Comparison of ENCODE assay signal across 21 cellular contexts in the genomic region with DNA sequence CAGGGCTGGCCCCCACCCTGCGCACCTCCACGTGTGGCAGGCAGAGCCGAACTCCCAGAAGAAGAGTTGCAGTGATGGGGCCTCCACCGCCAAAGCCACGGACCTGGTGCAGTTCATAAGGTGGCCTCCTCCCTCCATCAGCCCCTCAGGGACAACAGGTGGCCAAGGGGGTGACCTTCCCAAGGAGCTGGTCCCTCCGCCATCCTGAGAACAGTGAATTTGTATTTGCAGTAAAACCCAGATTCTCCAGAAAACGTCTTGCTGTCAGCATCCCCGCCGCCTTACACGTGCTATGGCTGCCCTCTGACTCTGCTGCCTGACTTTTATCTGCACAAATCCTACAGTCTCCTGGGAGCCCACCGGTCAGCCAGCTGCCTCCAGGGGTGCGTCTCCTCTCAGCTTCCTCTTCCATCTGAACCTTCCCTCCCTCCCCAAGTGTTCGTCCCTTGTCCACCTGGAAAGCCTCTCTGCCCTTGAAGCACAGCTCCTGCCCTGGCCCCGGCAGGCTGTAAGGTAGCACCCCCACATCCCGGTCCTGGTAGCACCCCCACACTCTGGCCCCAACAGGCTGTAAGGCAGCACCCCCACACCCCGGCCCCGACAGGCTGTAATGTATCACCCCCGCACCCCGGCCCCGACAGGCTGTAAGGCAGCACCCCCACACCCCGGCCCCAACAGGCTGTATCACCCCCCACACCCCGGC.
DNase-seq lines count a peak whose midpoint lies in the region; ATAC-seq and TF ChIP-seq lines count a peak whose summit lies in the region.
"Had no signal": no experiment of that assay in that cellular context is flagged by ENCODE, and none has a peak within 500 bp of the region (broad histone marks: within the 10 kb centered on the region; RNA-seq: fewer than 3 reads in every experiment).

No MANE protein-coding gene starts in this region.

- intact Hi-C loops in CD14-positive monocyte (cut with micrococcal nuclease): no loop called here
- intact Hi-C loops in left lung (cut with DNase I): no loop called here
- intact Hi-C loops in sciatic nerve (cut with DNase I): no loop called here

- H2AFZ ChIP-seq in H9 (ENCODE audit: low read length): no peak overlapping the region

- no peak overlapping the region for H3K9ac ChIP-seq in H9 (ENCODE audit: extremely low read depth, insufficient read length, low read length)
- H3K9ac ChIP-seq: BLaER1 treated with 17β-estradiol and CSF1 and Interleukin-3, amounts not matched to agents 10 nM and 100 nM had no signal

- H2AK5ac ChIP-seq in H9 (ENCODE audit: insufficient read length, low read length): no peak overlapping the region

- no peak overlapping the region for H3K18ac ChIP-seq in H9 (ENCODE audit: insufficient read length, low read depth, low read length)

- H3K4me3 ChIP-seq in left lung: no peak overlapping the region
- H3K4me3 ChIP-seq: BLaER1 treated with 17β-estradiol and CSF1 and Interleukin-3, amounts not matched to agents 10 nM and 100 nM; SJSA1 had no signal

- no peaks in the 10 kb centered on the region for H3K23me2 ChIP-seq in H9 (ENCODE audit: insufficient read length, low read depth, low read length, poor library complexity, severe bottlenecking)

- peak; percentile 27 for DNase-seq in CD14-positive monocyte (ENCODE audit: low spot score)
- peak; percentile 19 for DNase-seq in H9
- DNase-seq in left lung: peak; percentile 16 to 58
- DNase-seq in sciatic nerve (ENCODE audit: low spot score): peak; percentile 39
- no peak for DNase-seq in NCI-H526 treated with DMSO at 0.1 percent for 48 hours (lab: John Stamatoyannopoulos, UW)
- DNase-seq in DMS114 treated with DMSO at 0.1 percent for 48 hours (lab: John Stamatoyannopoulos, UW; ENCODE audit: unreplicated experiment): no peak
- no peak for DNase-seq in caudate nucleus (lab: John Stamatoyannopoulos, UW)
- DNase-seq: DMS79, GOT3, HFFc6, Karpas-422, NCI-H1436, NCI-H1930, NCI-H226, NCI-H524, PC-3, RPMI8226 had no signal

- no peaks in the 10 kb centered on the region for H3K9me3 ChIP-seq in H9 (ENCODE audit: control insufficient read depth, low read depth, low read length)
- H3K9me3 ChIP-seq in left lung: no peaks in the 10 kb centered on the region

- no peak overlapping the region for H3K56ac ChIP-seq in H9 (ENCODE audit: insufficient read length, low read depth, low read length)

- H2BK15ac ChIP-seq in H9 (ENCODE audit: low read depth, low read length): no peak overlapping the region

- no CpG with 5 or more reads among the region's 22 CpGs for WGBS in H9 (ENCODE audit: extremely low coverage, insufficient read length, low lambda C conversion rate)

- no peak overlapping the region for H3T11ph ChIP-seq in H9 (ENCODE audit: low read length)

- ATAC-seq in left lung (no peak), sciatic nerve (no peak)
- ATAC-seq: PC-3 had no signal

- H3K4me1 ChIP-seq in H9 (ENCODE audit: insufficient read depth, low read length) (no peaks in the 10 kb centered on the region; the same call in 1 of the 2 replicates), left lung (no peaks in the 10 kb centered on the region)
- H3K4me1 ChIP-seq: SJSA1 had no signal

- H3K4me3 Mint-ChIP-seq in CD14-positive monocyte (no peak overlapping the region), H9 (no peak overlapping the region)
- H3K4me3 Mint-ChIP-seq: CD8-positive, alpha-beta memory T cell; HFFc6 had no signal

- H3K4me1 Mint-ChIP-seq in CD14-positive monocyte (no peaks in the 10 kb centered on the region), H9 (peaks cover 23 to 26% of the 10 kb centered on the region in 2 experiments)
- H3K4me1 Mint-ChIP-seq: CD8-positive, alpha-beta memory T cell had no signal

- no peak overlapping the region for H4K5ac ChIP-seq in H9 (ENCODE audit: insufficient read length, low read depth, low read length)

- H3K27ac ChIP-seq in H9 (ENCODE audit: insufficient read length, low read depth, low read length) (no peak overlapping the region), left lung (no peak overlapping the region), caudate nucleus (ENCODE audit: low read depth, low read length) (no peak overlapping the region)
- H3K27ac ChIP-seq: BLaER1 treated with 17β-estradiol and CSF1 and Interleukin-3, amounts not matched to agents 10 nM and 100 nM; HL-60; SJSA1 had no signal

- no peak overlapping the region for H4K8ac ChIP-seq in H9 (replicated peaks; ENCODE audit: insufficient read length, low read depth, low read length)

- peak overlapping the region in 1 of 7 donors; percentile 57 for H3K27ac Mint-ChIP-seq in CD14-positive monocyte
- H3K27ac Mint-ChIP-seq in H9: no peak overlapping the region
- H3K27ac Mint-ChIP-seq: CD8-positive, alpha-beta memory T cell; HFFc6 had no signal

- no peak overlapping the region for H2BK120ac ChIP-seq in H9 (ENCODE audit: low read depth, low read length, poor library complexity, severe bottlenecking)

- no peak overlapping the region for H2BK12ac ChIP-seq in H9 (ENCODE audit: insufficient read length, low read depth, low read length)

- H3K36me3 ChIP-seq in left lung: no peaks in the 10 kb centered on the region
- H3K36me3 ChIP-seq: BLaER1 treated with 17β-estradiol and CSF1 and Interleukin-3, amounts not matched to agents 10 nM and 100 nM; SJSA1 had no signal

- no peak overlapping the region for H4K91ac ChIP-seq in H9 (ENCODE audit: insufficient read length, low read depth, low read length)

- H2BK20ac ChIP-seq in H9 (ENCODE audit: low read depth, low read length, poor library complexity, severe bottlenecking): no peak overlapping the region

- H3K79me2 ChIP-seq in H9 (ENCODE audit: insufficient read depth, low read length): no peaks in the 10 kb centered on the region

- TF ChIP-seq CTCF in CD14-positive monocyte (IDR thresholded peaks at IDR 0.05) (no peak), H9 (conservative IDR thresholded peaks at IDR 0.05) (no peak), left lung (IDR thresholded peaks at IDR 0.05) (no peak)

- H3K27me3 Mint-ChIP-seq in CD14-positive monocyte (ENCODE audit: low read depth in 3 of 3) (peaks cover 0 to 3% (median 0%) of the 10 kb centered on the region in 3 donors), H9 (ENCODE audit: low read depth) (0 out of 2 replicates have a peak, but pooled peaks cover 3% of the 10 kb centered on the region)

- no peak overlapping the region for H2BK5ac ChIP-seq in H9 (ENCODE audit: insufficient read length, low read length)

- H3K23ac ChIP-seq in H9 (ENCODE audit: insufficient read length, low read depth, low read length): no peak overlapping the region

- no peak overlapping the region for H3K4ac ChIP-seq in H9 (ENCODE audit: low read depth, low read length)

- H3K79me1 ChIP-seq in H9 (ENCODE audit: insufficient read depth, low read depth, low read length, poor library complexity, severe bottlenecking): no peaks in the 10 kb centered on the region

- H3K27me3 ChIP-seq in H9 (ENCODE audit: insufficient read depth, low read length): no peaks in the 10 kb centered on the region
- no peaks in the 10 kb centered on the region for H3K27me3 ChIP-seq in left lung
- H3K27me3 ChIP-seq: BLaER1 treated with 17β-estradiol and CSF1 and Interleukin-3, amounts not matched to agents 10 nM and 100 nM; SJSA1 had no signal

- peaks cover 0 to 10% (median 5%) of the 10 kb centered on the region in 7 donors for H3K9me3 Mint-ChIP-seq in CD14-positive monocyte
- peaks cover 19 to 22% of the 10 kb centered on the region in 2 experiments for H3K9me3 Mint-ChIP-seq in H9
- H3K9me3 Mint-ChIP-seq: CD8-positive, alpha-beta memory T cell had no signal

- H3K14ac ChIP-seq in H9 (ENCODE audit: insufficient read depth, low read length): peak overlapping the region; percentile 8; the same call in 1 of the 2 replicates

- H3K36me3 Mint-ChIP-seq in CD14-positive monocyte (no peaks in the 10 kb centered on the region), H9 (ENCODE audit: insufficient read depth in 1 of 3, low read depth in 3 of 3) (peaks cover 5 to 16% (median 6%) of the 10 kb centered on the region in 3 experiments; a peak in 6 of 7 replicates)
- H3K36me3 Mint-ChIP-seq: CD8-positive, alpha-beta memory T cell had no signal

- no peaks in the 10 kb centered on the region for H4K20me1 ChIP-seq in H9 (ENCODE audit: control insufficient read depth, insufficient read depth, insufficient read length)
- H4K20me1 ChIP-seq: BLaER1 treated with 17β-estradiol and CSF1 and Interleukin-3, amounts not matched to agents 10 nM and 100 nM had no signal

- no peak overlapping the region for H3K4me2 ChIP-seq in H9 (ENCODE audit: insufficient read depth, insufficient read length, low read length)
- H3K4me2 ChIP-seq: BLaER1 treated with 17β-estradiol and CSF1 and Interleukin-3, amounts not matched to agents 10 nM and 100 nM had no signal

Comparison
In these comparisons a context has a peak if more than half of its experiments do, and no peak if none do; other contexts are left out.
1. DNase-seq: peak in CD14-positive monocyte (single experiment), H9 (single experiment), left lung (2 of 2) and sciatic nerve (single experiment); none in NCI-H526 treated with DMSO at 0.1 percent for 48 hours (single experiment), DMS114 treated with DMSO at 0.1 percent for 48 hours (single experiment) and caudate nucleus (0 of 61).